Comparison of ENCODE assay signal across 18 cellular contexts in the genomic region with DNA sequence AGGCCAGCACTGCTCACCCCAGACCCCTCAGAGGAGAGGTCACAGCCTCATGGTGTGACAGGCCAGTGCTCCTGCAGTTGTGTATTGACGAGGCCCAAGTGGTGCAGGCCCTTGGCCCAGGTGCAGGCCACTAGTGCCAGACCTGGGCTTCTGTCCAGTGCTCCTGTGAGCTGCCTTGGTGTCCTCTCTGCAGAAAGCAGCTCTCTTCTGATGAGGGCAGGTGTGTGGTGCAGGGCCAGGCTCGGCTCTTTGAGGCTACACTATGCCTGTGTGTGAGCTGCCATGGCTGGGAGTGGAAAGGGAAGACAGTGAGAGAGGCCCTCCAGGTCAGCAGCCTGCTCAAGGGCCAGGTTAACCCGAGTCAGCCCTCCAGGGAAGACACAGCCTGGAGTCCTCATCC. TPM values are rescaled to one million over a fixed set of nuclear protein-coding genes. Genes with fewer than 3 reads are reported as not detected.
DNase-seq lines count a peak whose midpoint lies in the region; ATAC-seq and TF ChIP-seq lines count a peak whose summit lies in the region.
"Had no signal": no experiment of that assay in that cellular context is flagged by ENCODE, and none has a peak within 500 bp of the region (broad histone marks: within the 10 kb centered on the region; RNA-seq: fewer than 3 reads in every experiment).

No MANE protein-coding gene starts in this region.

- H3K4me1 ChIP-seq in BLaER1 (peaks cover 64% of the 10 kb centered on the region), left ventricle myocardium inferior (peaks cover 22% of the 10 kb centered on the region)
- no peaks in the 10 kb centered on the region for H3K4me1 ChIP-seq in naive thymus-derived CD4-positive, alpha-beta T cell (ENCODE audit: control insufficient read depth in 2 of 2, insufficient read depth in 2 of 2, low read length in 2 of 2)
- H3K4me1 ChIP-seq: Caco-2, HAP-1 had no signal

- H3K36me3 ChIP-seq in BLaER1 = peaks cover 21% of the 10 kb centered on the region
- peaks cover 38% of the 10 kb centered on the region for H3K36me3 ChIP-seq in left ventricle myocardium inferior
- peaks cover 0 to 4% (median 0%) of the 10 kb centered on the region in 3 experiments for H3K36me3 ChIP-seq in naive thymus-derived CD4-positive, alpha-beta T cell (ENCODE audit: control insufficient read depth in 2 of 3, insufficient read depth in 3 of 3, low read length in 3 of 3)
- H3K36me3 ChIP-seq: HAP-1 had no signal

- H3K27me3 Mint-ChIP-seq in IgD-negative memory B cell = no peaks in the 10 kb centered on the region
- no peaks in the 10 kb centered on the region for H3K27me3 Mint-ChIP-seq in naive thymus-derived CD4-positive, alpha-beta T cell
- H3K27me3 Mint-ChIP-seq: CD4-positive, CD25-positive, alpha-beta regulatory T cell had no signal

- H3K36me3 Mint-ChIP-seq in IgD-negative memory B cell = peaks cover 12% of the 10 kb centered on the region
- peaks cover 0 to 37% (median 6%) of the 10 kb centered on the region in 5 donors for H3K36me3 Mint-ChIP-seq in naive thymus-derived CD4-positive, alpha-beta T cell

- no peaks in the 10 kb centered on the region for H4K20me1 ChIP-seq in BLaER1

- H3K9me3 ChIP-seq in BLaER1 (no peaks in the 10 kb centered on the region), left ventricle myocardium inferior (replicated peaks) (no peaks in the 10 kb centered on the region)
- H3K9me3 ChIP-seq in naive thymus-derived CD4-positive, alpha-beta T cell (ENCODE audit: control insufficient read depth in 2 of 3, low read length in 3 of 3) = no peaks in the 10 kb centered on the region
- H3K9me3 ChIP-seq: Caco-2, HAP-1 had no signal

- no peak overlapping the region for H3K4me2 ChIP-seq in BLaER1
- H3K4me2 ChIP-seq: PC-9 had no signal

- ATAC-seq in naive thymus-derived CD4-positive, alpha-beta T cell = peak; percentile 21
- ATAC-seq in HG03565 (IDR thresholded peaks at IDR 0.05; ENCODE audit: unreplicated experiment) = no peak
- ATAC-seq in GM21528 (IDR thresholded peaks at IDR 0.05; ENCODE audit: low FRiP score, unreplicated experiment) = no peak

- DNase-seq in left ventricle myocardium inferior (no peak), OCI-M2 (lab: John Stamatoyannopoulos, UW; ENCODE audit: unreplicated experiment) (no peak)
- DNase-seq in naive thymus-derived CD4-positive, alpha-beta T cell = no peak
- DNase-seq: Caco-2; CD4-positive, CD25-positive, alpha-beta regulatory T cell; EL; KG1; NCI-H1048; NCI-H1436 treated with DMSO at 0.1 percent for 48 hours; NCI-H2029 treated with DMSO at 0.1 percent for 48 hours; NCI-H2171 treated with DMSO at 0.1 percent for 48 hours; NCI-H446 treated with DMSO at 0.1 percent for 48 hours; PC-9 had no signal

- H3K9me3 Mint-ChIP-seq in IgD-negative memory B cell = no peaks in the 10 kb centered on the region
- no peaks in the 10 kb centered on the region for H3K9me3 Mint-ChIP-seq in naive thymus-derived CD4-positive, alpha-beta T cell
- H3K9me3 Mint-ChIP-seq: CD4-positive, CD25-positive, alpha-beta regulatory T cell had no signal

- H3K27me3 ChIP-seq in BLaER1 (no peaks in the 10 kb centered on the region), left ventricle myocardium inferior (ENCODE audit: low read depth) (no peaks in the 10 kb centered on the region)
- H3K27me3 ChIP-seq in naive thymus-derived CD4-positive, alpha-beta T cell (ENCODE audit: control insufficient read depth in 2 of 2, insufficient read depth in 2 of 2, low read length in 2 of 2) = no peaks in the 10 kb centered on the region

- POLR2A ChIA-PET in naive thymus-derived CD4-positive, alpha-beta T cell (lab: Charles Lee) = no interaction called here

- peaks cover 56 to 74% (median 60%) of the 10 kb centered on the region in 3 donors for H3K4me1 Mint-ChIP-seq in IgD-negative memory B cell
- H3K4me1 Mint-ChIP-seq in naive thymus-derived CD4-positive, alpha-beta T cell = peaks cover 0 to 3% (median 0%) of the 10 kb centered on the region in 7 donors

- intact Hi-C loops in left ventricle myocardium inferior (cut with micrococcal nuclease) = no loop called here
- intact Hi-C loops in naive thymus-derived CD4-positive, alpha-beta T cell (cut with micrococcal nuclease) = no loop called here

- 0 out of 2 replicates have a peak overlapping the region, but pooled peaks have one; percentile 30 for H3K27ac ChIP-seq in BLaER1
- H3K27ac ChIP-seq in left ventricle myocardium inferior (replicated peaks) = peak overlapping the region; percentile 62
- no peak overlapping the region for H3K27ac ChIP-seq in naive thymus-derived CD4-positive, alpha-beta T cell (ENCODE audit: low read depth, low read length)
- H3K27ac ChIP-seq: PC-9 had no signal

- H3K4me3 ChIP-seq in BLaER1 = no peak overlapping the region
- H3K4me3 ChIP-seq in left ventricle myocardium inferior = no peak overlapping the region
- no peak overlapping the region for H3K4me3 ChIP-seq in naive thymus-derived CD4-positive, alpha-beta T cell (ENCODE audit: low read length)
- H3K4me3 ChIP-seq: HAP-1, PC-9 had no signal

- no peak overlapping the region for H3K9ac ChIP-seq in BLaER1

- peak overlapping the region in 3 of 4 donors; percentile 24 to 87 (median 47) for H3K4me3 Mint-ChIP-seq in IgD-negative memory B cell
- H3K4me3 Mint-ChIP-seq in naive thymus-derived CD4-positive, alpha-beta T cell = no peak overlapping the region
- H3K4me3 Mint-ChIP-seq: CD4-positive, CD25-positive, alpha-beta regulatory T cell had no signal

- TF ChIP-seq CTCF in left ventricle myocardium inferior (IDR thresholded peaks at IDR 0.05; ENCODE audit: borderline replicate concordance) = no peak

- peak overlapping the region in 2 of 3 donors; percentile 70 to 95 for H3K27ac Mint-ChIP-seq in IgD-negative memory B cell
- no peak overlapping the region for H3K27ac Mint-ChIP-seq in naive thymus-derived CD4-positive, alpha-beta T cell
- H3K27ac Mint-ChIP-seq: CD4-positive, CD25-positive, alpha-beta regulatory T cell had no signal

- CTCF ChIA-PET in naive thymus-derived CD4-positive, alpha-beta T cell (lab: Charles Lee) = no interaction called here

RNA-seq across cellular contexts. Expression of gene EHD3, which starts 17.1 kb away (rescaled TPM):
- 31.8 TPM for polyA plus RNA-seq in IgD-negative memory B cell
- total RNA-seq in left ventricle myocardium inferior = 29.7 TPM
- total RNA-seq in naive thymus-derived CD4-positive, alpha-beta T cell = 1 to 10 TPM; 1.6 to 4.5 (median 3.5) TPM
- polyA plus RNA-seq in naive thymus-derived CD4-positive, alpha-beta T cell = 1 to 10 TPM; 3.8 to 4.6 TPM
- total RNA-seq: Caco-2 had no signal

RNA-seq across cellular contexts. Expression of gene CAPN14, which starts 33.7 kb away (rescaled TPM):
- 2.9 TPM for polyA plus RNA-seq in IgD-negative memory B cell
- 0.27 TPM for total RNA-seq in left ventricle myocardium inferior
- under 1 TPM; 0.24 to 0.92 (median 0.62) TPM for total RNA-seq in naive thymus-derived CD4-positive, alpha-beta T cell
- polyA plus RNA-seq in naive thymus-derived CD4-positive, alpha-beta T cell = under 1 TPM; 0.16 to 0.30 TPM

Comparison
In these comparisons a context has a peak if more than half of its experiments do, and no peak if none do; other contexts are left out.
1. H3K27ac Mint-ChIP-seq: peak in IgD-negative memory B cell (2 of 3); none in naive thymus-derived CD4-positive, alpha-beta T cell (0 of 9).
2. H3K4me3 Mint-ChIP-seq: peak in IgD-negative memory B cell (3 of 4); none in naive thymus-derived CD4-positive, alpha-beta T cell (0 of 10).